In genomic region chr10:128025437-128025836, GRCh38 we compare ENCODE assay signal across 19 cellular contexts.
DNase-seq lines count a peak whose midpoint lies in the region; ATAC-seq and TF ChIP-seq lines count a peak whose summit lies in the region.
"Had no signal": no experiment of that assay in that cellular context is flagged by ENCODE, and none has a peak within 500 bp of the region (broad histone marks: within the 10 kb centered on the region; RNA-seq: fewer than 3 reads in every experiment).

No MANE protein-coding gene starts in this region.

- DNase-seq in chondrocyte (ENCODE audit: low spot score) (peak; percentile 66), lung (ENCODE audit: low spot score) (no peak), sigmoid colon (peak; percentile 51), tibial artery (no peak), mesenteric fat pad (ENCODE audit: low spot score) (no peak)
- DNase-seq: CD4-positive, alpha-beta memory T cell; DMS153; DMS79; GDM1; GOT3; H7; HFFc6 had no signal

- no peak for TF ChIP-seq CTCF in chondrocyte (IDR thresholded peaks at IDR 0.05)
- TF ChIP-seq CTCF in lung (IDR thresholded peaks at IDR 0.05; ENCODE audit: control extremely low read depth, extremely low read depth), result no peak
- no peak for TF ChIP-seq CTCF in sigmoid colon (IDR thresholded peaks at IDR 0.05)
- no peak for TF ChIP-seq CTCF in tibial artery (IDR thresholded peaks at IDR 0.05)

- peak overlapping the region in 4 of 11 experiments; percentile 45 to 72 (median 47); a peak in 7 of 22 replicates for H3K9ac ChIP-seq in BLaER1 treated with 17β-estradiol and CSF1 and Interleukin-3, amounts not matched to agents 10 nM and 100 nM

- no peaks in the 10 kb centered on the region for H3K36me3 Mint-ChIP-seq in chondrocyte (ENCODE audit: low read depth)
- H3K36me3 Mint-ChIP-seq: CD4-positive, alpha-beta memory T cell had no signal

- no peak for TF ChIP-seq POLR2A in sigmoid colon (IDR thresholded peaks at IDR 0.05)

- H4K20me1 ChIP-seq in BLaER1 treated with 17β-estradiol and CSF1 and Interleukin-3, amounts not matched to agents 10 nM and 100 nM, result peaks cover 0 to 11% (median 0%) of the 10 kb centered on the region in 11 experiments; a peak in 2 of 22 replicates

- H3K27ac Mint-ChIP-seq in chondrocyte (ENCODE audit: unreplicated experiment), result no peak overlapping the region
- H3K27ac Mint-ChIP-seq: B cell; CD4-positive, alpha-beta memory T cell; HFFc6; IgD-negative memory B cell had no signal

- no peaks in the 10 kb centered on the region for H3K9me3 ChIP-seq in BLaER1 treated with 17β-estradiol and CSF1 and Interleukin-3, amounts not matched to agents 10 nM and 100 nM (replicated peaks in 1 of 11)
- H3K9me3 ChIP-seq in lung (ENCODE audit: control insufficient read depth in 2 of 2, insufficient read depth in 1 of 2, low read length in 1 of 2) (no peaks in the 10 kb centered on the region), sigmoid colon (no peaks in the 10 kb centered on the region), tibial artery (no peaks in the 10 kb centered on the region)

- H3K4me2 ChIP-seq in BLaER1 treated with 17β-estradiol and CSF1 and Interleukin-3, amounts not matched to agents 10 nM and 100 nM, result peak overlapping the region; percentile 55 to 97 (median 93)

- no peaks in the 10 kb centered on the region for H3K9me3 Mint-ChIP-seq in chondrocyte (ENCODE audit: low read depth)
- H3K9me3 Mint-ChIP-seq: CD4-positive, alpha-beta memory T cell; IgD-negative memory B cell had no signal

- 0 out of 22 replicates have a peak, but pooled peaks cover 0 to 4% (median 0%) of the 10 kb centered on the region in 11 experiments for H3K36me3 ChIP-seq in BLaER1 treated with 17β-estradiol and CSF1 and Interleukin-3, amounts not matched to agents 10 nM and 100 nM
- H3K36me3 ChIP-seq in lung (ENCODE audit: control insufficient read depth in 2 of 2, insufficient read depth in 2 of 2, low read length in 2 of 2) (peaks cover 0 to 7% of the 10 kb centered on the region in 2 donors), sigmoid colon (no peaks in the 10 kb centered on the region), tibial artery (no peaks in the 10 kb centered on the region)

- TF ChIP-seq EP300 in sigmoid colon (IDR thresholded peaks at IDR 0.05), result no peak

- H3K27me3 ChIP-seq in BLaER1 treated with 17β-estradiol and CSF1 and Interleukin-3, amounts not matched to agents 10 nM and 100 nM, result no peaks in the 10 kb centered on the region
- H3K27me3 ChIP-seq in lung (ENCODE audit: control insufficient read depth, insufficient read depth), result no peaks in the 10 kb centered on the region
- no peaks in the 10 kb centered on the region for H3K27me3 ChIP-seq in sigmoid colon
- H3K27me3 ChIP-seq in tibial artery, result no peaks in the 10 kb centered on the region

- no peak overlapping the region for H3K4me3 Mint-ChIP-seq in chondrocyte (ENCODE audit: unreplicated experiment)
- H3K4me3 Mint-ChIP-seq: B cell; CD4-positive, alpha-beta memory T cell; HFFc6; IgD-negative memory B cell had no signal

- 89 to 92% methylated on average over 8 of the region's 8 CpGs for WGBS in lung, 2 donors
- 78 to 87% methylated on average over 8 of the region's 8 CpGs for WGBS in sigmoid colon, 2 donors

- H3K27me3 Mint-ChIP-seq in chondrocyte (ENCODE audit: low read depth), result no peaks in the 10 kb centered on the region
- H3K27me3 Mint-ChIP-seq: B cell had no signal

- H3K27ac ChIP-seq in BLaER1 treated with 17β-estradiol and CSF1 and Interleukin-3, amounts not matched to agents 10 nM and 100 nM, result peak overlapping the region in 4 of 11 experiments; percentile 43 to 82 (median 66); a peak in 6 of 22 replicates
- H3K27ac ChIP-seq in lung (ENCODE audit: low read depth in 1 of 2, low read length in 1 of 2), result no peak overlapping the region
- H3K27ac ChIP-seq in sigmoid colon, result no peak overlapping the region
- no peak overlapping the region for H3K27ac ChIP-seq in tibial artery
- H3K27ac ChIP-seq: C4-2B had no signal

- no peak overlapping the region; a peak in 1 of 20 replicates for H3K4me3 ChIP-seq in BLaER1 treated with 17β-estradiol and CSF1 and Interleukin-3, amounts not matched to agents 10 nM and 100 nM
- H3K4me3 ChIP-seq in lung (no peak overlapping the region), sigmoid colon (no peak overlapping the region), tibial artery (no peak overlapping the region)

- ATAC-seq in lung (ENCODE audit: insufficient read depth, low FRiP score) (peak; percentile 25), GM18858 (IDR thresholded peaks at IDR 0.05; ENCODE audit: unreplicated experiment) (no peak)
- ATAC-seq: HCT116, HepG2 had no signal

- H3K4me1 ChIP-seq in BLaER1 treated with 17β-estradiol and CSF1 and Interleukin-3, amounts not matched to agents 10 nM and 100 nM, result peaks cover 63 to 98% (median 96%) of the 10 kb centered on the region in 10 experiments
- H3K4me1 ChIP-seq in lung (ENCODE audit: control insufficient read depth in 2 of 2, insufficient read depth in 2 of 2, low read length in 2 of 2), result peaks cover 0 to 6% of the 10 kb centered on the region in 2 donors
- no peaks in the 10 kb centered on the region for H3K4me1 ChIP-seq in sigmoid colon
- H3K4me1 ChIP-seq in tibial artery, result no peaks in the 10 kb centered on the region

- peaks cover 5% of the 10 kb centered on the region for H3K4me1 Mint-ChIP-seq in chondrocyte (ENCODE audit: low read depth)
- H3K4me1 Mint-ChIP-seq: IgD-negative memory B cell had no signal

- intact Hi-C loops in sigmoid colon (cut with DNase I) (no loop called here), tibial artery (cut with DNase I; ENCODE audit: low total_unique reads) (no loop called here)

Comparison
In these comparisons a context has a peak if more than half of its experiments do, and no peak if none do; other contexts are left out.
1. DNase-seq: peak in chondrocyte (single experiment) and sigmoid colon (single experiment); none in lung (single experiment), tibial artery (0 of 2) and mesenteric fat pad (single experiment).